In the genomic region with DNA sequence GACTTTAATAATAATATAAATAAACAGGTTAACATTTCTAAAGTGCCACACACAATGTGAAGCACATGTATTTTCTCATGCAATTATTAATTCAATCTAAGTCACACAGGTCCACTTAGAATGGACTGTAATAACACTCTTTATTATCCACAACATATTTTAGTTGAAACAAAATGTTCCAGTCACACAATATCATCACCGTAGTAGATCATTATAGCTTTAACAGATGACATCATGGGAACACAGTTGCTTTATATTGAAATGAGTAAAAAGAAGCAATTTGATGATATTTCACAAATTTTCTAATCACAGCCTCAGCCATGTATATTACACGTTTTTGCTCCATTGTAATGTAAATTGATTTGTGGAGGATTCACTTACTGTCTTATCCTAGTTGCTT, we compare ENCODE assay signal across 17 cellular contexts.
DNase-seq lines count a peak whose midpoint lies in the region; ATAC-seq, FAIRE-seq and TF ChIP-seq lines count a peak whose summit lies in the region.
"Had no signal": no experiment of that assay in that cellular context is flagged by ENCODE, and none has a peak within 500 bp of the region (broad histone marks: within the 10 kb centered on the region; RNA-seq: fewer than 3 reads in every experiment).

No MANE protein-coding gene starts in this region.

- peak overlapping the region; percentile 38 for H3K27ac Mint-ChIP-seq in nephron progenitor cell
- H3K27ac Mint-ChIP-seq in CD14-positive monocyte = no peak overlapping the region
- H3K27ac Mint-ChIP-seq: B cell; CD4-positive, alpha-beta memory T cell; GM23338 had no signal

- H3K27me3 Mint-ChIP-seq in nephron progenitor cell (ENCODE audit: low read depth, poor library complexity) (no peaks in the 10 kb centered on the region), CD14-positive monocyte (ENCODE audit: low read depth in 3 of 3) (no peaks in the 10 kb centered on the region)
- H3K27me3 Mint-ChIP-seq: B cell; CD4-positive, alpha-beta memory T cell had no signal

- no peak overlapping the region for H3K9ac ChIP-seq in SK-N-MC (ENCODE audit: insufficient read length)

- H3K27ac ChIP-seq in SK-N-MC (peak overlapping the region; percentile 75), uterus (peak overlapping the region; percentile 87 to 97)
- H3K27ac ChIP-seq: HL-60 had no signal

- TF ChIP-seq CTCF in nephron progenitor cell (IDR thresholded peaks at IDR 0.05) (no peak), uterus (IDR thresholded peaks at IDR 0.05) (no peak), CD14-positive monocyte (IDR thresholded peaks at IDR 0.05) (no peak)

- no peaks in the 10 kb centered on the region for H3K27me3 ChIP-seq in uterus

- TF ChIP-seq POLR2A in uterus (IDR thresholded peaks at IDR 0.05) = no peak

- H3K9me3 Mint-ChIP-seq in nephron progenitor cell (no peaks in the 10 kb centered on the region), CD14-positive monocyte (peaks cover 0 to 2% (median 0%) of the 10 kb centered on the region in 7 donors)
- H3K9me3 Mint-ChIP-seq: GM23338 had no signal

- H3K36me3 Mint-ChIP-seq in nephron progenitor cell (ENCODE audit: low read depth) (no peaks in the 10 kb centered on the region), CD14-positive monocyte (no peaks in the 10 kb centered on the region)
- H3K36me3 Mint-ChIP-seq: CD4-positive, alpha-beta memory T cell had no signal

- H3K4me3 ChIP-seq in SK-N-MC (no peak overlapping the region), uterus (no peak overlapping the region)
- H3K4me3 ChIP-seq: GM23338, K562 had no signal

- intact Hi-C loops in uterus (cut with DNase I; ENCODE audit: low total_unique reads) = no loop called here
- intact Hi-C loops in CD14-positive monocyte (cut with micrococcal nuclease) = no loop called here

- no peaks in the 10 kb centered on the region for H3K36me3 ChIP-seq in SK-N-MC (ENCODE audit: insufficient read depth, low read length)
- no peaks in the 10 kb centered on the region for H3K36me3 ChIP-seq in uterus

- H3K4me3 Mint-ChIP-seq in nephron progenitor cell = no peak overlapping the region
- H3K4me3 Mint-ChIP-seq in CD14-positive monocyte = no peak overlapping the region
- H3K4me3 Mint-ChIP-seq: B cell; CD4-positive, alpha-beta memory T cell; GM23338 had no signal

- no peaks in the 10 kb centered on the region for H3K9me3 ChIP-seq in SK-N-MC (ENCODE audit: low read depth, low read length)
- no peaks in the 10 kb centered on the region for H3K9me3 ChIP-seq in uterus

- peak; percentile 13 for FAIRE-seq in islet of Langerhans (lab: Jason Lieb, UNC)
- FAIRE-seq: A204.1, D721Med, K562 had no signal

- H3K4me1 Mint-ChIP-seq in nephron progenitor cell = peaks cover 88% of the 10 kb centered on the region
- no peaks in the 10 kb centered on the region for H3K4me1 Mint-ChIP-seq in CD14-positive monocyte
- H3K4me1 Mint-ChIP-seq: B cell; CD4-positive, alpha-beta memory T cell had no signal

- DNase-seq in SK-N-MC (ENCODE audit: low read depth, low spot score) = no peak
- DNase-seq in nephron progenitor cell = no peak
- DNase-seq in uterus = no peak
- DNase-seq in NOMO-1 (lab: John Stamatoyannopoulos, UW; ENCODE audit: unreplicated experiment in 2 of 2) = no peak
- no peak for DNase-seq in CD14-positive monocyte (ENCODE audit: low spot score)
- DNase-seq: CD4-positive, alpha-beta memory T cell; DND-41; GF-D8; H7 had no signal

- H3K4me1 ChIP-seq in uterus = peaks cover 0 to 12% of the 10 kb centered on the region in 2 donors

- ATAC-seq in GM19328 (IDR thresholded peaks at IDR 0.05; ENCODE audit: unreplicated experiment) = no peak
- ATAC-seq: K562 had no signal
